8 cellular contexts compared by ENCODE assay signal in genomic region chr16:53549970-53550406, GRCh38. TPM values are rescaled to one million over a fixed set of nuclear protein-coding genes. Genes with fewer than 3 reads are reported as not detected.
DNase-seq lines count a peak whose midpoint lies in the region; ATAC-seq and TF ChIP-seq lines count a peak whose summit lies in the region.

No MANE protein-coding gene starts in this region.

- peak; percentile 22 to 53 (median 32) for DNase-seq in CD4-positive, alpha-beta T cell
- peak; percentile 22 for DNase-seq in HS-27A (ENCODE audit: low read depth)
- DNase-seq in NOMO-1 (lab: John Stamatoyannopoulos, UW; ENCODE audit: unreplicated experiment in 2 of 2), result peak; percentile 70 to 86
- peak; percentile 19 for DNase-seq in activated CD8-positive, alpha-beta memory T cell treated with anti-CD3 and anti-CD28 coated beads, Interleukin-2, amount 50 U/mL, for 24 hours (ENCODE audit: extremely low read depth)
- peak; percentile 20 for DNase-seq in epithelial cell of proximal tubule (ENCODE audit: low read depth)
- DNase-seq in naive thymus-derived CD4-positive, alpha-beta T cell, result peak in 8 of 9 donors; percentile 33 to 66 (median 52)
- DNase-seq in stimulated activated naive CD8-positive, alpha-beta T cell treated with anti-CD3 and anti-CD28 coated beads, Interleukin-15, amount 100 ng/mL, for 72 hours, result peak; percentile 32 to 37

- peaks cover 39% of the 10 kb centered on the region for H3K27me3 Mint-ChIP-seq in CD4-positive, alpha-beta T cell
- H3K27me3 Mint-ChIP-seq in naive thymus-derived CD4-positive, alpha-beta T cell, result peaks cover 17 to 44% (median 19%) of the 10 kb centered on the region in 5 donors
- peaks cover 69% of the 10 kb centered on the region for H3K27me3 Mint-ChIP-seq in stimulated activated naive CD8-positive, alpha-beta T cell treated with anti-CD3 and anti-CD28 coated beads, Interleukin-15, amount 100 ng/mL, for 72 hours

- H3K27ac ChIP-seq in CD4-positive, alpha-beta T cell (ENCODE audit: low read depth, low read length), result no peak overlapping the region
- no peak overlapping the region for H3K27ac ChIP-seq in naive thymus-derived CD4-positive, alpha-beta T cell (ENCODE audit: low read depth, low read length)

- TF ChIP-seq CTCF in CD4-positive, alpha-beta T cell (IDR thresholded peaks at IDR 0.05), result peak; percentile 74
- TF ChIP-seq CTCF in epithelial cell of proximal tubule (conservative IDR thresholded peaks at IDR 0.05; ENCODE audit: low read depth, low read length), result peak; percentile 80

- H3K9me3 ChIP-seq in CD4-positive, alpha-beta T cell (ENCODE audit: control insufficient read depth, low read length), result no peaks in the 10 kb centered on the region
- H3K9me3 ChIP-seq in naive thymus-derived CD4-positive, alpha-beta T cell (ENCODE audit: control insufficient read depth in 2 of 3, low read length in 3 of 3), result no peaks in the 10 kb centered on the region

- H3K27ac Mint-ChIP-seq in CD4-positive, alpha-beta T cell, result no peak overlapping the region
- H3K27ac Mint-ChIP-seq in naive thymus-derived CD4-positive, alpha-beta T cell, result no peak overlapping the region
- H3K27ac Mint-ChIP-seq in stimulated activated naive CD8-positive, alpha-beta T cell treated with anti-CD3 and anti-CD28 coated beads, Interleukin-15, amount 100 ng/mL, for 72 hours, result no peak overlapping the region

- no peaks in the 10 kb centered on the region for H3K9me3 Mint-ChIP-seq in CD4-positive, alpha-beta T cell
- H3K9me3 Mint-ChIP-seq in naive thymus-derived CD4-positive, alpha-beta T cell, result no peaks in the 10 kb centered on the region
- no peaks in the 10 kb centered on the region for H3K9me3 Mint-ChIP-seq in stimulated activated naive CD8-positive, alpha-beta T cell treated with anti-CD3 and anti-CD28 coated beads, Interleukin-15, amount 100 ng/mL, for 72 hours

- CTCF ChIA-PET in CD4-positive, alpha-beta T cell (lab: Charles Lee), result interaction anchor here (0.6 to 1.3 kb wide), 3 partner anchors 21 to 1915 kb away, joined by 3 to 4 read pairs (median 3); no protein-coding TSS in a partner anchor
- CTCF ChIA-PET in naive thymus-derived CD4-positive, alpha-beta T cell (lab: Charles Lee), result interaction anchor here (0.6 to 1.8 kb wide), 11 partner anchors 9 to 1921 kb away, joined by 3 to 6 read pairs (median 3); no protein-coding TSS in a partner anchor

- no peak overlapping the region for H3K4me3 Mint-ChIP-seq in CD4-positive, alpha-beta T cell
- peak overlapping the region in 1 of 10 donors; percentile 7 for H3K4me3 Mint-ChIP-seq in naive thymus-derived CD4-positive, alpha-beta T cell
- H3K4me3 Mint-ChIP-seq in stimulated activated naive CD8-positive, alpha-beta T cell treated with anti-CD3 and anti-CD28 coated beads, Interleukin-15, amount 100 ng/mL, for 72 hours, result no peak overlapping the region

- H3K4me1 Mint-ChIP-seq in CD4-positive, alpha-beta T cell (ENCODE audit: low read depth), result peaks cover 36% of the 10 kb centered on the region
- peaks cover 11 to 41% (median 29%) of the 10 kb centered on the region in 7 donors for H3K4me1 Mint-ChIP-seq in naive thymus-derived CD4-positive, alpha-beta T cell
- peaks cover 32% of the 10 kb centered on the region for H3K4me1 Mint-ChIP-seq in stimulated activated naive CD8-positive, alpha-beta T cell treated with anti-CD3 and anti-CD28 coated beads, Interleukin-15, amount 100 ng/mL, for 72 hours

- H3K36me3 Mint-ChIP-seq in CD4-positive, alpha-beta T cell (ENCODE audit: low read depth), result no peaks in the 10 kb centered on the region
- peaks cover 0 to 2% (median 0%) of the 10 kb centered on the region in 5 donors for H3K36me3 Mint-ChIP-seq in naive thymus-derived CD4-positive, alpha-beta T cell

- ATAC-seq in CD4-positive, alpha-beta T cell (ENCODE audit: poor library complexity), result peak; percentile 67
- peak; percentile 80 for ATAC-seq in GM19372 (IDR thresholded peaks at IDR 0.05; ENCODE audit: low read depth, unreplicated experiment)
- peak; percentile 71 for ATAC-seq in naive thymus-derived CD4-positive, alpha-beta T cell
- ATAC-seq in stimulated activated naive CD8-positive, alpha-beta T cell treated with anti-CD3 and anti-CD28 coated beads, Interleukin-15, amount 100 ng/mL, for 72 hours, result peak; percentile 87

- POLR2A ChIA-PET in CD4-positive, alpha-beta T cell (lab: Charles Lee), result interaction anchor here (1.0 kb wide), 1 partner anchor 46 kb away, joined by 5 read pairs; no protein-coding TSS in a partner anchor
- POLR2A ChIA-PET in naive thymus-derived CD4-positive, alpha-beta T cell (lab: Charles Lee), result interaction anchor here (0.6 to 0.7 kb wide), 2 partner anchors 14 to 1152 kb away, joined by 3 read pairs; no protein-coding TSS in a partner anchor

- H3K4me1 ChIP-seq in naive thymus-derived CD4-positive, alpha-beta T cell (ENCODE audit: control insufficient read depth in 2 of 2, insufficient read depth in 2 of 2, low read length in 2 of 2), result peaks cover 10 to 16% of the 10 kb centered on the region in 2 donors

- no peak overlapping the region for H3K4me3 ChIP-seq in epithelial cell of proximal tubule (ENCODE audit: low read depth, low read length)
- no peak overlapping the region for H3K4me3 ChIP-seq in naive thymus-derived CD4-positive, alpha-beta T cell (ENCODE audit: low read length)

- peaks cover 3% of the 10 kb centered on the region for H3K27me3 ChIP-seq in CD4-positive, alpha-beta T cell (ENCODE audit: control insufficient read depth, insufficient read depth, low read length)
- peaks cover 0 to 8% of the 10 kb centered on the region in 2 donors for H3K27me3 ChIP-seq in naive thymus-derived CD4-positive, alpha-beta T cell (ENCODE audit: control insufficient read depth in 2 of 2, insufficient read depth in 2 of 2, low read length in 2 of 2)

- intact Hi-C loops in CD4-positive, alpha-beta T cell (cut with DNase I, micrococcal nuclease), result loop anchor here (2.0 to 10.0 kb wide), 7 partner anchors 342 to 1915 kb away; partner anchors contain the start of gene IRX5 (in 1 of the 2)
- intact Hi-C loops in naive thymus-derived CD4-positive, alpha-beta T cell (cut with micrococcal nuclease), result loop anchor here (2.0 to 10.0 kb wide), 7 partner anchors 159 to 1405 kb away; no protein-coding TSS in a partner anchor

- no peaks in the 10 kb centered on the region for H3K36me3 ChIP-seq in naive thymus-derived CD4-positive, alpha-beta T cell (ENCODE audit: control insufficient read depth in 2 of 3, insufficient read depth in 3 of 3, low read length in 3 of 3)

RNA-seq across cellular contexts. Expression of gene AKTIP, which starts 47.0 kb away (rescaled TPM):
- 10 to 100 TPM; 51.2 to 53.3 TPM for total RNA-seq in CD4-positive, alpha-beta T cell
- 16.9 and 20.5 TPM in 2 replicates for total RNA-seq in epithelial cell of proximal tubule
- 100 to 1,000 TPM in 2 of 5 experiments, 10 to 100 TPM in 3; 42.9 to 122 (median 66.7) TPM for total RNA-seq in naive thymus-derived CD4-positive, alpha-beta T cell
- polyA plus RNA-seq in naive thymus-derived CD4-positive, alpha-beta T cell, result 100 to 1,000 TPM; 102 to 130 TPM

Comparison
In these comparisons a context has a peak if more than half of its experiments do, and no peak if none do; other contexts are left out.
1. DNase-seq: peak in every context shown above with its lines; median percentile 78 in NOMO-1; 52 in naive thymus-derived CD4-positive, alpha-beta T cell; 34 in stimulated activated naive CD8-positive, alpha-beta T cell treated with anti-CD3 and anti-CD28 coated beads, Interleukin-15, amount 100 ng/mL, for 72 hours; 32 in CD4-positive, alpha-beta T cell; 22 in HS-27A; 20 in epithelial cell of proximal tubule; 19 in activated CD8-positive, alpha-beta memory T cell treated with anti-CD3 and anti-CD28 coated beads, Interleukin-2, amount 50 U/mL, for 24 hours.